ENCODE assay signal across 19 cellular contexts in genomic region chr15:68654786-68655560, GRCh38.
A peak's percentile ranks its signal among the peaks of the same experiment; 100 is the strongest.
DNase-seq lines count a peak whose midpoint lies in the region; ATAC-seq and TF ChIP-seq lines count a peak whose summit lies in the region.
"Had no signal": no experiment of that assay in that cellular context is flagged by ENCODE, and none has a peak within 500 bp of the region (broad histone marks: within the 10 kb centered on the region; RNA-seq: fewer than 3 reads in every experiment).

No MANE protein-coding gene starts in this region.

- H3K27me3 Mint-ChIP-seq in activated T-cell treated with anti-CD3 and anti-CD28 coated beads, Interleukin-2, amount 50 U/mL, for 24 hours: no peaks in the 10 kb centered on the region
- H3K27me3 Mint-ChIP-seq in activated T-cell treated with anti-CD3 and anti-CD28 coated beads, Interleukin-2, amount 50 U/mL, for 4 hours (ENCODE audit: low read depth): no peaks in the 10 kb centered on the region

- H3K9me2 ChIP-seq in neural cell (ENCODE audit: insufficient read depth, low read length): no peaks in the 10 kb centered on the region

- H3K4me3 Mint-ChIP-seq in activated T-cell treated with anti-CD3 and anti-CD28 coated beads, Interleukin-2, amount 50 U/mL, for 24 hours: no peak overlapping the region
- no peak overlapping the region for H3K4me3 Mint-ChIP-seq in activated T-cell treated with anti-CD3 and anti-CD28 coated beads, Interleukin-2, amount 50 U/mL, for 4 hours
- H3K4me3 Mint-ChIP-seq: CD14-positive monocyte had no signal

- H3K27ac Mint-ChIP-seq in activated T-cell treated with anti-CD3 and anti-CD28 coated beads, Interleukin-2, amount 50 U/mL, for 24 hours: no peak overlapping the region
- H3K27ac Mint-ChIP-seq: CD14-positive monocyte had no signal

- H3K27ac ChIP-seq in coronary artery (no peak overlapping the region), neural cell (ENCODE audit: low read length) (peak overlapping the region; percentile 55), temporal lobe (ENCODE audit: low read depth, low read length) (peak overlapping the region; percentile 97)
- H3K27ac ChIP-seq: 22Rv1 had no signal

- no peaks in the 10 kb centered on the region for H3K4me1 Mint-ChIP-seq in activated T-cell treated with anti-CD3 and anti-CD28 coated beads, Interleukin-2, amount 50 U/mL, for 24 hours (ENCODE audit: low read depth)
- H3K4me1 Mint-ChIP-seq in activated T-cell treated with anti-CD3 and anti-CD28 coated beads, Interleukin-2, amount 50 U/mL, for 4 hours (ENCODE audit: low read depth): no peaks in the 10 kb centered on the region
- H3K4me1 Mint-ChIP-seq: CD14-positive monocyte had no signal

- no peak overlapping the region for H3K4me2 ChIP-seq in neural cell (ENCODE audit: low read length)

- no peaks in the 10 kb centered on the region for H3F3A ChIP-seq in neural cell (ENCODE audit: insufficient read depth, low read length, poor library complexity, severe bottlenecking)

- H3K9ac ChIP-seq in neural cell (ENCODE audit: low read length): peak overlapping the region; percentile 21

- DNase-seq in activated T-cell treated with anti-CD3 and anti-CD28 coated beads, Interleukin-2, amount 50 U/mL, for 24 hours: peak; percentile 8
- no peak for DNase-seq in activated T-cell treated with anti-CD3 and anti-CD28 coated beads, Interleukin-2, amount 50 U/mL, for 4 hours
- DNase-seq in coronary artery (ENCODE audit: low spot score) (peak; percentile 47), NCI-H1048 (lab: John Stamatoyannopoulos, UW) (no peak)
- DNase-seq: AML-193, DMS 273 treated with DMSO at 0.1 percent for 48 hours, DND-41, NCI-H1105, NCI-H2081 treated with DMSO at 0.1 percent for 48 hours, NCI-H510A, NCI-H774, SHP77 had no signal

- TF ChIP-seq EP300 in neural cell (conservative IDR thresholded peaks at IDR 0.05; ENCODE audit: poor library complexity, severe bottlenecking): no peak

- H3K79me2 ChIP-seq in neural cell (replicated peaks; ENCODE audit: insufficient read depth, low read length): no peaks in the 10 kb centered on the region

- H2AFZ ChIP-seq in neural cell (ENCODE audit: low read depth, low read length): no peak overlapping the region

- no peaks in the 10 kb centered on the region for H3K36me3 ChIP-seq in neural cell (ENCODE audit: insufficient read depth, low read length)
- H3K36me3 ChIP-seq: HAP-1 had no signal

- TF ChIP-seq RAD21 in neural cell (conservative IDR thresholded peaks at IDR 0.05): no peak

- no peaks in the 10 kb centered on the region for H3K27me3 ChIP-seq in neural cell (ENCODE audit: insufficient read depth, low read depth, low read length)

- ATAC-seq in activated T-cell treated with anti-CD3 and anti-CD28 coated beads, Interleukin-2, amount 50 U/mL, for 4 hours: no peak
- ATAC-seq in HG02642 (IDR thresholded peaks at IDR 0.05; ENCODE audit: poor library complexity, unreplicated experiment) (no peak), GM18517 (IDR thresholded peaks at IDR 0.05; ENCODE audit: unreplicated experiment) (no peak)

- H4K20me1 ChIP-seq in neural cell (ENCODE audit: insufficient read depth): no peaks in the 10 kb centered on the region

- H3K9me3 ChIP-seq in neural cell (ENCODE audit: low read length): no peaks in the 10 kb centered on the region
- H3K9me3 ChIP-seq: HAP-1 had no signal

- H3K9me3 Mint-ChIP-seq in activated T-cell treated with anti-CD3 and anti-CD28 coated beads, Interleukin-2, amount 50 U/mL, for 24 hours: no peaks in the 10 kb centered on the region
- H3K9me3 Mint-ChIP-seq in activated T-cell treated with anti-CD3 and anti-CD28 coated beads, Interleukin-2, amount 50 U/mL, for 4 hours: no peaks in the 10 kb centered on the region

- H3K4me3 ChIP-seq in coronary artery (no peak overlapping the region), neural cell (ENCODE audit: low read length) (no peak overlapping the region)
- H3K4me3 ChIP-seq: HAP-1 had no signal

- TF ChIP-seq CTCF in coronary artery (IDR thresholded peaks at IDR 0.05): no peak
- TF ChIP-seq CTCF in neural cell (IDR thresholded peaks at IDR 0.05; ENCODE audit: poor library complexity, severe bottlenecking): no peak

- H3K36me3 Mint-ChIP-seq in activated T-cell treated with anti-CD3 and anti-CD28 coated beads, Interleukin-2, amount 50 U/mL, for 24 hours (ENCODE audit: low read depth): no peaks in the 10 kb centered on the region
- no peaks in the 10 kb centered on the region for H3K36me3 Mint-ChIP-seq in activated T-cell treated with anti-CD3 and anti-CD28 coated beads, Interleukin-2, amount 50 U/mL, for 4 hours (ENCODE audit: insufficient read depth)
- H3K36me3 Mint-ChIP-seq: CD14-positive monocyte had no signal

TF ChIP-seq in neural cell, 6 proteins besides CTCF, POLR2A, EP300 and RAD21:
- TF ChIP-seq REST (IDR thresholded peaks at IDR 0.05; ENCODE audit: borderline replicate concordance) (no peak), MXI1 (conservative IDR thresholded peaks at IDR 0.05; ENCODE audit: poor library complexity, severe bottlenecking) (no peak), TAF1 (IDR thresholded peaks at IDR 0.05; ENCODE audit: low read depth) (no peak), EZH2 (IDR thresholded peaks at IDR 0.05; ENCODE audit: borderline replicate concordance, insufficient read depth, low read length, poor library complexity, severe bottlenecking) (no peak), SMC3 (conservative IDR thresholded peaks at IDR 0.05; ENCODE audit: poor library complexity) (no peak), POLR2AphosphoS5 (IDR thresholded peaks at IDR 0.05) (no peak)

Comparison
In these comparisons a context has a peak if more than half of its experiments do, and no peak if none do; other contexts are left out.
1. DNase-seq: peak in activated T-cell treated with anti-CD3 and anti-CD28 coated beads, Interleukin-2, amount 50 U/mL, for 24 hours (single experiment) and coronary artery (single experiment); none in activated T-cell treated with anti-CD3 and anti-CD28 coated beads, Interleukin-2, amount 50 U/mL, for 4 hours (single experiment) and NCI-H1048 (single experiment).
2. H3K27ac ChIP-seq: peak in neural cell (single experiment) and temporal lobe (single experiment); none in coronary artery (0 of 2).